ENCODE assay signal across 9 cellular contexts in the genomic region with DNA sequence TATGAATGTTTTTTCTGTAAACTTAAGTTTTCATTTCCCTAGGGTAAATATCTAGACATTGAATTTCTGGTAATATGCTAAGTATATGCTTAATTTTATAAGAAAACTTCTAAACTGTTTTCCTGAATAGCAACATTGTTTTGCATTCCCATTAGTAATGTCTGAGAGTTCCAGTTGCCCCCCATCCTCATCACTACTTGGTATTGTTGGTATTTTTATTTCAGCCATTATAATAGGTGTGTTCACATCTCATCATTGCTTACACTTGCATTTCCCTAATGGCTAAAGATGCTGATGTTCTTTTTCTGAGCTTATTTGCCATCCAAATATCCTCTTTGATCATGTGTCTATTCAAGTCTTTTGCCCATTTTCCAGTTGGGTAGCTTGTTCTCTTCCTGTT.
"Had no signal": no experiment of that assay in that cellular context is flagged by ENCODE, and none has a peak within 500 bp of the region (broad histone marks: within the 10 kb centered on the region; RNA-seq: fewer than 3 reads in every experiment).

No MANE protein-coding gene starts in this region.

- DNase-seq: GM23248, GOT3, H7, H9, HCEC 1CT, HFFc6 had no signal

- H3K36me3 ChIP-seq: HAP-1 had no signal

- H3K4me1 ChIP-seq: HAP-1 had no signal

- H3K4me3 ChIP-seq: GM23248, GM23338, HAP-1 had no signal

- H3K9me3 ChIP-seq: HAP-1 had no signal

- H3K27ac ChIP-seq: GM23248 had no signal

- ATAC-seq: GM23338, HCT116 had no signal
